ENCODE assay signal across 8 cellular contexts in the genomic region with DNA sequence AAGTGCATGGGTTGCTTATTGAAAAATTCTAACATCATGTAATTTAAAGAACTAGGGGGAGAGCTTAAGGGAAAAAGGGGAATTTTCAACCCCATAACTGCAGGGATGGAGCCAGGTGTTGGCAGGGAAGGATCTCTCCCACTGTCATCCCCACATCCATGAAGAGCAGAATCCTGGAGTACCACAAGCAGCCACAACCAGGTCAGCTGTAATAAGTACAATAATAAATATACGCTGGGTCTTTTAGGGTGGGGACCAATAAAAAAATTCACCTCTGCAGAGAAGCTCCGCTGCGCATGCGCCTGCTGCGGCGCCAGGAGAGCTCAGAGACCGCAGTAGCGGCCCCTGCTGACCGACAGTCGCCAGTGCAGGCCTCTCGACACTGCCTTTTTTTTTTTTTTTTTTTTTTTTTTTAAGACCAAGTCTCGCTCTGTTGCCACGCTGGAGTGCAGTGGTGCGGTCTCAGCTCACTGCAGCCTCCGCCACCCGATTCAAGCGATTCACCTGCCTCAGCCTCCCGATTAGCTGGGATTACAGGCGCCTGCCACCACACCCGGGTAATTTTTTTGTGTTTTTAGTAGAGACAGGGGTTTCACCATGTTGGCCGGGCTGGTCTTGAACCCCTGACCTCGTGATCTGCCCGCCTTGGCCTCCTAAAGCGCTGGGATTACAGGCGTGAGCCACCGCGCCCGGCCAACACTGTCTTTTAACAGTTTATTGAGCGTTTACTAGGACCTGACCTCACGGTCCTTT. TPM values are rescaled to one million over a fixed set of nuclear protein-coding genes. Genes with fewer than 3 reads are reported as not detected.
DNase-seq lines count a peak whose midpoint lies in the region; ATAC-seq lines count a peak whose summit lies in the region.

No MANE protein-coding gene starts in this region.

- H3K27ac Mint-ChIP-seq in activated CD4-positive, alpha-beta T cell treated with anti-CD3 and anti-CD28 coated beads for 36 hours, result peak overlapping the region; percentile 80

- H3K36me3 Mint-ChIP-seq in activated CD4-positive, alpha-beta T cell treated with anti-CD3 and anti-CD28 coated beads for 36 hours (ENCODE audit: low read depth), result peaks cover 26% of the 10 kb centered on the region

- no peaks in the 10 kb centered on the region for H3K27me3 Mint-ChIP-seq in activated CD4-positive, alpha-beta T cell treated with anti-CD3 and anti-CD28 coated beads for 36 hours

- DNase-seq in DMS153 treated with DMSO at 0.1 percent for 48 hours (lab: John Stamatoyannopoulos, UW; ENCODE audit: unreplicated experiment), result peak; percentile 77
- DNase-seq in NCI-H510A (lab: John Stamatoyannopoulos, UW), result peak; percentile 78
- peak; percentile 94 for DNase-seq in activated CD4-positive, alpha-beta T cell treated with anti-CD3 and anti-CD28 coated beads for 36 hours
- peak; percentile 86 for DNase-seq in cerebellum (ENCODE audit: low spot score)
- DNase-seq in left colon, result peak; percentile 81 to 94
- DNase-seq in stimulated activated CD4-positive, alpha-beta T cell treated with anti-CD3 and anti-CD28 coated beads, Interleukin-1b, Interleukin-23, amount 100 ng/mL, for 4 hours (ENCODE audit: low read depth in 2 of 2), result peak; percentile 83 to 84

- peaks cover 43% of the 10 kb centered on the region for H3K4me1 Mint-ChIP-seq in activated CD4-positive, alpha-beta T cell treated with anti-CD3 and anti-CD28 coated beads for 36 hours

- CTCF ChIA-PET in activated CD4-positive, alpha-beta T cell treated with anti-CD3 and anti-CD28 coated beads for 36 hours (lab: Charles Lee), result interaction anchor here (0.5 to 2.0 kb wide), 18 partner anchors 9 to 484 kb away, joined by 3 to 12 read pairs (median 4); a partner anchor contains a TSS

- no peaks in the 10 kb centered on the region for H3K9me3 Mint-ChIP-seq in activated CD4-positive, alpha-beta T cell treated with anti-CD3 and anti-CD28 coated beads for 36 hours (ENCODE audit: low read depth)

- H3K4me3 Mint-ChIP-seq in activated CD4-positive, alpha-beta T cell treated with anti-CD3 and anti-CD28 coated beads for 36 hours, result peak overlapping the region; percentile 87

- POLR2A ChIA-PET in activated CD4-positive, alpha-beta T cell treated with anti-CD3 and anti-CD28 coated beads for 36 hours (lab: Charles Lee), result interaction anchor here (0.7 to 1.5 kb wide), 8 partner anchors 8 to 1716 kb away, joined by 3 to 9 read pairs (median 5); a partner anchor contains a TSS

- ATAC-seq in HG03196 (IDR thresholded peaks at IDR 0.05; ENCODE audit: unreplicated experiment) (peak; percentile 41), left colon (peak; percentile 37), GM18873 (IDR thresholded peaks at IDR 0.05; ENCODE audit: low FRiP score, unreplicated experiment) (no peak)
- peak; percentile 42 for ATAC-seq in activated CD4-positive, alpha-beta T cell treated with anti-CD3 and anti-CD28 coated beads for 36 hours

- intact Hi-C loops in activated CD4-positive, alpha-beta T cell treated with anti-CD3 and anti-CD28 coated beads for 36 hours (cut with DNase I, micrococcal nuclease), result loop anchor here (1.0 to 10.0 kb wide), 8 partner anchors 17 to 1697 kb away; a partner anchor contains a TSS
- intact Hi-C loops in left colon (cut with DNase I, micrococcal nuclease), result loop anchor here in 1 of 2 donors (10.0 kb wide), 1 partner anchor 217 kb away; no protein-coding TSS in a partner anchor

RNA-seq across cellular contexts. Expression of a gene that starts 2.5 kb away (rescaled TPM):
- total RNA-seq in activated CD4-positive, alpha-beta T cell treated with anti-CD3 and anti-CD28 coated beads for 36 hours, result 1,000 to 10,000 TPM; 3,116 to 3,255 TPM
- 1,068 TPM for total RNA-seq in cerebellum
- total RNA-seq in left colon, result 1,000 to 10,000 TPM; 1,955 to 2,053 TPM

RNA-seq across cellular contexts. Expression of a gene that starts 16.9 kb away (rescaled TPM):
- 10 to 100 TPM; 26.7 to 27.6 TPM for total RNA-seq in activated CD4-positive, alpha-beta T cell treated with anti-CD3 and anti-CD28 coated beads for 36 hours
- total RNA-seq in cerebellum, result 45.4 TPM
- total RNA-seq in left colon, result 10 to 100 TPM; 52.2 to 74.6 TPM

RNA-seq across cellular contexts. Expression of a gene that starts 19.7 kb away (rescaled TPM):
- total RNA-seq in activated CD4-positive, alpha-beta T cell treated with anti-CD3 and anti-CD28 coated beads for 36 hours, result 10 to 100 TPM; 23.0 to 37.3 TPM
- total RNA-seq in cerebellum, result 19.1 TPM
- total RNA-seq in left colon, result 10 to 100 TPM; 25.1 to 27.7 TPM

RNA-seq across cellular contexts. Expression of a gene that starts 54.9 kb away (rescaled TPM):
- not detected for total RNA-seq in activated CD4-positive, alpha-beta T cell treated with anti-CD3 and anti-CD28 coated beads for 36 hours
- not detected for total RNA-seq in cerebellum
- total RNA-seq in left colon, result not detected
